In genomic region chr7:6385909-6386560, GRCh38 we compare ENCODE assay signal across 9 cellular contexts. TPM values are rescaled to one million over a fixed set of nuclear protein-coding genes. Genes with fewer than 3 reads are reported as not detected.
DNase-seq lines count a peak whose midpoint lies in the region; ATAC-seq and TF ChIP-seq lines count a peak whose summit lies in the region.
"Had no signal": no experiment of that assay in that cellular context is flagged by ENCODE, and none has a peak within 500 bp of the region (broad histone marks: within the 10 kb centered on the region; RNA-seq: fewer than 3 reads in every experiment).

No MANE protein-coding gene starts in this region.

- POLR2A ChIA-PET in HEK293T (lab: Yijun Ruan, JAX): interaction anchor here (0.8 to 2.0 kb wide), 2 partner anchors 35 to 62 kb away, joined by 3 to 6 read pairs; partner anchors contain the start of gene DAGLB

- CTCF ChIA-PET in HEK293T (lab: Yijun Ruan, JAX): no interaction called here

- H3K4me1 ChIP-seq in aorta (ENCODE audit: control insufficient read depth in 1 of 2, insufficient read depth in 2 of 2, low read length in 2 of 2): peaks cover 8 to 9% of the 10 kb centered on the region in 2 donors

- H3K36me3 ChIP-seq in brain microvascular endothelial cell (replicated peaks): peaks cover 25% of the 10 kb centered on the region
- H3K36me3 ChIP-seq in aorta (ENCODE audit: control insufficient read depth in 1 of 2, insufficient read depth in 2 of 2, low read length in 1 of 2): no peaks in the 10 kb centered on the region

- no peaks in the 10 kb centered on the region for H3K9me3 ChIP-seq in aorta (ENCODE audit: control insufficient read depth, low read length)

- H3K9me3 Mint-ChIP-seq in stimulated activated naive CD8-positive, alpha-beta T cell treated with anti-CD3 and anti-CD28 coated beads, Interleukin-15, Interleukin-2, amounts not matched to agents 100 ng/mL and 50 ng/mL, for 24 hours: no peaks in the 10 kb centered on the region
- H3K9me3 Mint-ChIP-seq in stimulated activated naive CD8-positive, alpha-beta T cell treated with anti-CD3 and anti-CD28 coated beads, Interleukin-15, amount 100 ng/mL, for 72 hours: no peaks in the 10 kb centered on the region
- no peaks in the 10 kb centered on the region for H3K9me3 Mint-ChIP-seq in naive B cell

- intact Hi-C loops in aorta (cut with DNase I): no loop called here

- H3K4me1 Mint-ChIP-seq in stimulated activated naive CD8-positive, alpha-beta T cell treated with anti-CD3 and anti-CD28 coated beads, Interleukin-15, Interleukin-2, amounts not matched to agents 100 ng/mL and 50 ng/mL, for 24 hours (ENCODE audit: low read depth): peaks cover 60% of the 10 kb centered on the region
- H3K4me1 Mint-ChIP-seq in stimulated activated naive CD8-positive, alpha-beta T cell treated with anti-CD3 and anti-CD28 coated beads, Interleukin-15, amount 100 ng/mL, for 72 hours: peaks cover 61% of the 10 kb centered on the region
- peaks cover 32 to 53% (median 48%) of the 10 kb centered on the region in 3 donors for H3K4me1 Mint-ChIP-seq in naive B cell

- H3K4me3 ChIP-seq in brain microvascular endothelial cell (ENCODE audit: low read depth, low read length) (no peak overlapping the region), aorta (ENCODE audit: low read length in 2 of 2) (no peak overlapping the region)

- H3K4me3 Mint-ChIP-seq in stimulated activated naive CD8-positive, alpha-beta T cell treated with anti-CD3 and anti-CD28 coated beads, Interleukin-15, Interleukin-2, amounts not matched to agents 100 ng/mL and 50 ng/mL, for 24 hours: no peak overlapping the region
- no peak overlapping the region for H3K4me3 Mint-ChIP-seq in stimulated activated naive CD8-positive, alpha-beta T cell treated with anti-CD3 and anti-CD28 coated beads, Interleukin-15, amount 100 ng/mL, for 72 hours
- peak overlapping the region in 1 of 8 donors; percentile 64 for H3K4me3 Mint-ChIP-seq in naive B cell

- TF ChIP-seq CTCF in brain microvascular endothelial cell (IDR thresholded peaks at IDR 0.05; ENCODE audit: low read depth, low read length, missing control alignments): no peak

- 50 to 57% methylated on average over 4 of the region's 4 CpGs for WGBS in aorta, 2 donors

- H3K27ac ChIP-seq in brain microvascular endothelial cell: peak overlapping the region; percentile 70
- peak overlapping the region; percentile 15 to 66 for H3K27ac ChIP-seq in aorta (ENCODE audit: low read depth in 1 of 2, low read length in 2 of 2)

- no peak for DNase-seq in stimulated activated naive CD8-positive, alpha-beta T cell treated with anti-CD3 and anti-CD28 coated beads, Interleukin-15, amount 100 ng/mL, for 72 hours
- DNase-seq in brain microvascular endothelial cell (no peak), naive B cell (no peak), aorta (no peak), NK-92 (lab: John Stamatoyannopoulos, UW; ENCODE audit: unreplicated experiment) (no peak), NCI-H345 treated with DMSO at 0.1 percent for 48 hours (lab: John Stamatoyannopoulos, UW; ENCODE audit: unreplicated experiment) (no peak), HEK293T (ENCODE audit: extremely low spot score) (no peak)
- DNase-seq: stimulated activated CD4-positive, alpha-beta T cell treated with anti-CD3 and anti-CD28 coated beads, Interleukin-4, amount 100 ng/mL, for 1 hour had no signal

- in situ Hi-C loops in brain microvascular endothelial cell (cut with HindIII; ENCODE audit: low pct_ligation_motif_present, low sequenced_read_pairs): no loop called here

- no peaks in the 10 kb centered on the region for H3K27me3 Mint-ChIP-seq in stimulated activated naive CD8-positive, alpha-beta T cell treated with anti-CD3 and anti-CD28 coated beads, Interleukin-15, Interleukin-2, amounts not matched to agents 100 ng/mL and 50 ng/mL, for 24 hours
- no peaks in the 10 kb centered on the region for H3K27me3 Mint-ChIP-seq in stimulated activated naive CD8-positive, alpha-beta T cell treated with anti-CD3 and anti-CD28 coated beads, Interleukin-15, amount 100 ng/mL, for 72 hours
- no peaks in the 10 kb centered on the region for H3K27me3 Mint-ChIP-seq in naive B cell

- peak overlapping the region; percentile 71 for H3K27ac Mint-ChIP-seq in stimulated activated naive CD8-positive, alpha-beta T cell treated with anti-CD3 and anti-CD28 coated beads, Interleukin-15, Interleukin-2, amounts not matched to agents 100 ng/mL and 50 ng/mL, for 24 hours
- H3K27ac Mint-ChIP-seq in stimulated activated naive CD8-positive, alpha-beta T cell treated with anti-CD3 and anti-CD28 coated beads, Interleukin-15, amount 100 ng/mL, for 72 hours: peak overlapping the region in 1 of 2 donors; percentile 34
- H3K27ac Mint-ChIP-seq in naive B cell: peak overlapping the region in 5 of 6 donors; percentile 41 to 88 (median 71)

- H3K27me3 ChIP-seq in brain microvascular endothelial cell (replicated peaks) (no peaks in the 10 kb centered on the region), aorta (ENCODE audit: control insufficient read depth in 1 of 2, insufficient read depth in 2 of 2, low read length in 1 of 2) (no peaks in the 10 kb centered on the region)

- no peak for ATAC-seq in stimulated activated naive CD8-positive, alpha-beta T cell treated with anti-CD3 and anti-CD28 coated beads, Interleukin-15, amount 100 ng/mL, for 72 hours
- ATAC-seq in naive B cell (ENCODE audit: low read depth in 2 of 2): no peak
- ATAC-seq in aorta (ENCODE audit: low FRiP score): no peak

- H3K36me3 Mint-ChIP-seq in stimulated activated naive CD8-positive, alpha-beta T cell treated with anti-CD3 and anti-CD28 coated beads, Interleukin-15, Interleukin-2, amounts not matched to agents 100 ng/mL and 50 ng/mL, for 24 hours (ENCODE audit: low read depth): peaks cover 41% of the 10 kb centered on the region
- no peaks in the 10 kb centered on the region for H3K36me3 Mint-ChIP-seq in naive B cell

TF ChIP-seq in HEK293T, 16 proteins besides CTCF, POLR2A, EP300 and RAD21:
- TF ChIP-seq FOXA1 (IDR thresholded peaks at IDR 0.05) (no peak), TARDBP (IDR thresholded peaks at IDR 0.05) (no peak), SUZ12 (IDR thresholded peaks at IDR 0.05) (no peak), HDGF (IDR thresholded peaks at IDR 0.05; ENCODE audit: borderline replicate concordance) (no peak), FOXM1 (IDR thresholded peaks at IDR 0.05; ENCODE audit: borderline replicate concordance) (no peak), ZNF384 (IDR thresholded peaks at IDR 0.05) (no peak), LEF1 (IDR thresholded peaks at IDR 0.05; ENCODE audit: borderline replicate concordance) (no peak), NFRKB (IDR thresholded peaks at IDR 0.05) (no peak), FOXK2 (IDR thresholded peaks at IDR 0.05) (no peak)

RNA-seq across cellular contexts. Expression of gene RAC1, which starts 11.7 kb away (rescaled TPM):
- polyA plus RNA-seq in naive B cell (ENCODE audit: low read depth in 6 of 6) (100 to 1,000 TPM; 228 to 346 (median 298) TPM), aorta (100 to 1,000 TPM; 234 to 235 TPM)
- total RNA-seq in aorta: 100 to 1,000 TPM; 216 to 217 TPM

RNA-seq across cellular contexts. Expression of gene FAM220A, which starts 37.3 kb away (rescaled TPM):
- polyA plus RNA-seq in naive B cell (ENCODE audit: low read depth in 6 of 6) (10 to 100 TPM in 2 of 6 donors, 1 to 10 TPM in 4; 4.3 to 12.2 (median 8.8) TPM), aorta (10 to 100 TPM; 10.8 to 14.0 TPM)
- 10 to 100 TPM; 12.0 to 12.1 TPM for total RNA-seq in aorta
